In genomic region chr17:17770371-17771059, GRCh38 we compare ENCODE assay signal across 1 cellular context.
TF ChIP-seq lines count a peak whose summit lies in the region.

No MANE protein-coding gene starts in this region.

TF ChIP-seq in IMR-90, 13 proteins besides CTCF, POLR2A, EP300 and RAD21:
- TF ChIP-seq BHLHE40 (IDR thresholded peaks at IDR 0.05; ENCODE audit: low read depth, low read length) (no peak), MAZ (IDR thresholded peaks at IDR 0.05; ENCODE audit: borderline replicate concordance, low read depth, low read length) (no peak), MXI1 (IDR thresholded peaks at IDR 0.05; ENCODE audit: borderline replicate concordance, low read depth, low read length) (no peak), SMC3 (IDR thresholded peaks at IDR 0.05; ENCODE audit: low read depth, low read length) (no peak), RCOR1 (IDR thresholded peaks at IDR 0.05; ENCODE audit: insufficient replicate concordance, low read length) (no peak), NFE2L2 (IDR thresholded peaks at IDR 0.05; ENCODE audit: low read depth, low read length) (no peak), ELK1 (IDR thresholded peaks at IDR 0.05; ENCODE audit: borderline replicate concordance, low read depth, low read length) (no peak), FOS (IDR thresholded peaks at IDR 0.05; ENCODE audit: low read depth, low read length) (no peak), CEBPB (IDR thresholded peaks at IDR 0.05; ENCODE audit: low read depth, low read length) (no peak)
